In the genomic region with DNA sequence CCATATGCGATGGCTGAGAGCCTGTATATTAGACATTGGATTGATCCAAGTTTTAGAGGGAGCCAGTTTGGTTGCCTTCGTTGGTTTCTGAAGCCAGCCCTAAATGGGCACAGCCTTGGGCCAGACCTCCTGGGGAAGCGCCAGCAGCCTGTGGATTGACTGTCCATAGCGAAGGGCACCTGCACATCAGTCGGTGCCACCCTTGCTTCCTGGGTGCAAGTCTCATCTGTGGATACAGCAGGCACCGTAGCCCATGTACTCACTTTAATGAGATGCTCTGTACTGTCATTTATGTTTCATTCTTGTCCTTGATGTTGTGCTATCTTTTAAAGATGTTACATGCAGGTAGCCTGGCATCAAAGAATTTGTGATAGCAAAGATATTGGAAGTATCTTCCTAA, we compare ENCODE assay signal across 35 cellular contexts.
DNase-seq lines count a peak whose midpoint lies in the region; ATAC-seq, FAIRE-seq and TF ChIP-seq lines count a peak whose summit lies in the region.
"Had no signal": no experiment of that assay in that cellular context is flagged by ENCODE, and none has a peak within 500 bp of the region (broad histone marks: within the 10 kb centered on the region; RNA-seq: fewer than 3 reads in every experiment).

No MANE protein-coding gene starts in this region.

- H3K4me2 ChIP-seq in H1 (ENCODE audit: insufficient read depth in 1 of 2, low read depth in 2 of 2, low read length in 2 of 2): no peak overlapping the region
- no peak overlapping the region for H3K4me2 ChIP-seq in neuronal stem cell (ENCODE audit: insufficient read depth, low read length, poor library complexity, severe bottlenecking)
- H3K4me2 ChIP-seq: A549; BLaER1; BLaER1 treated with 17β-estradiol and CSF1 and Interleukin-3, amounts not matched to agents 10 nM and 100 nM had no signal

- H4K5ac ChIP-seq in H1 (ENCODE audit: insufficient read length, low read depth, low read length): no peak overlapping the region

- H4K8ac ChIP-seq in H1 (ENCODE audit: extremely low read depth, insufficient read depth, low read length): no peak overlapping the region
- H4K8ac ChIP-seq in neuronal stem cell (ENCODE audit: low read depth, low read length): peak overlapping the region; percentile 84

- WGBS in right cardiac atrium: 97% methylated on average over 6 of the region's 6 CpGs
- 96% methylated on average over 6 of the region's 6 CpGs; no CpG with 5 or more reads in 1 of the 2 experiments for WGBS in H1 (ENCODE audit: extremely low coverage in 1 of 2, insufficient coverage in 1 of 2, insufficient read length in 1 of 2, insufficient replicate concordance in 2 of 2, low coverage in 1 of 2, low lambda C conversion rate in 2 of 2, missing lambda C conversion rate in 1 of 2), 2 experiments
- WGBS in neuronal stem cell (ENCODE audit: extremely low coverage in 2 of 2, insufficient read length in 2 of 2, insufficient replicate concordance in 1 of 2), 2 donors: no CpG with 5 or more reads among the region's 6 CpGs

- H3K23ac ChIP-seq in H1 (ENCODE audit: insufficient read length): no peak overlapping the region
- H3K23ac ChIP-seq in neuronal stem cell (ENCODE audit: low read depth, low read length, poor library complexity): no peak overlapping the region

- H3K18ac ChIP-seq in H1 (ENCODE audit: extremely low read depth, low read length) (no peak overlapping the region), neuronal stem cell (ENCODE audit: low read length) (no peak overlapping the region)

- H3K4ac ChIP-seq in H1 (replicated peaks; ENCODE audit: insufficient read length, low read depth, low read length) (no peak overlapping the region), neuronal stem cell (ENCODE audit: low read length) (no peak overlapping the region)

- H3K36me3 ChIP-seq in H1 (ENCODE audit: control insufficient read depth in 2 of 4, insufficient read depth in 4 of 4, low read length in 3 of 4): no peaks in the 10 kb centered on the region; a peak in 1 of 8 replicates
- H3K36me3 ChIP-seq in neuronal stem cell (replicated peaks in 1 of 2; ENCODE audit: control insufficient read depth in 2 of 2, insufficient read depth in 2 of 2, low read length in 2 of 2): no peaks in the 10 kb centered on the region
- H3K36me3 ChIP-seq: BE2C; BLaER1; BLaER1 treated with 17β-estradiol and CSF1 and Interleukin-3, amounts not matched to agents 10 nM and 100 nM had no signal

- H3K27ac ChIP-seq in right cardiac atrium (ENCODE audit: low read length) (no peak overlapping the region), H1 (ENCODE audit: low read depth, low read length) (no peak overlapping the region), neuronal stem cell (replicated peaks; ENCODE audit: low read length) (no peak overlapping the region)
- H3K27ac ChIP-seq: 22Rv1; A549; BLaER1; BLaER1 treated with 17β-estradiol and CSF1 and Interleukin-3, amounts not matched to agents 10 nM and 100 nM; C4-2B had no signal

- TF ChIP-seq CTCF in H1 (IDR thresholded peaks at IDR 0.05; ENCODE audit: control extremely low read depth in 1 of 3, insufficient read depth in 1 of 3, low read depth in 1 of 3, low read length in 3 of 3): no peak

- FAIRE-seq in H1 (lab: Jason Lieb, UNC): no peak
- FAIRE-seq: A204.1, A549, D721Med had no signal

- no peaks in the 10 kb centered on the region for H4K20me1 ChIP-seq in H1 (replicated peaks in 1 of 2; ENCODE audit: control insufficient read depth in 1 of 2, insufficient read depth in 2 of 2, low read length in 2 of 2)
- H4K20me1 ChIP-seq: BLaER1; BLaER1 treated with 17β-estradiol and CSF1 and Interleukin-3, amounts not matched to agents 10 nM and 100 nM had no signal

- no peak for ATAC-seq in right cardiac atrium
- no peak for ATAC-seq in Right ventricle myocardium inferior
- ATAC-seq: A549; CD8-positive, alpha-beta T cell had no signal

- no peak overlapping the region for H3K9ac ChIP-seq in H1 (replicated peaks in 1 of 4; ENCODE audit: extremely low read depth in 1 of 4, low read depth in 3 of 4, low read length in 3 of 4)
- no peak overlapping the region for H3K9ac ChIP-seq in neuronal stem cell (ENCODE audit: low read depth, low read length, poor library complexity)
- H3K9ac ChIP-seq: BLaER1; BLaER1 treated with 17β-estradiol and CSF1 and Interleukin-3, amounts not matched to agents 10 nM and 100 nM had no signal

- no peak overlapping the region for H2BK5ac ChIP-seq in H1 (ENCODE audit: low read depth, low read length)
- no peak overlapping the region for H2BK5ac ChIP-seq in neuronal stem cell (ENCODE audit: low read length)

- H2BK120ac ChIP-seq in H1 (replicated peaks; ENCODE audit: low read depth, low read length): no peak overlapping the region
- H2BK120ac ChIP-seq in neuronal stem cell (ENCODE audit: low read depth, low read length): no peak overlapping the region

- peak overlapping the region; percentile 44; the same call in 1 of the 2 replicates for H2BK20ac ChIP-seq in H1 (ENCODE audit: low read length)

- TF ChIP-seq POLR2A in H1 (IDR thresholded peaks at IDR 0.05; ENCODE audit: control extremely low read depth in 1 of 2, low read depth in 2 of 2, low read length in 2 of 2): no peak

- TF ChIP-seq RAD21 in H1 (IDR thresholded peaks at IDR 0.05 in 1 of 2, conservative IDR thresholded peaks at IDR 0.05 in 1 of 2; ENCODE audit: low read depth in 2 of 2, low read length in 2 of 2): no peak

- peak in 2 of 3 donors; percentile 32 to 43 for DNase-seq in right cardiac atrium
- no peak for DNase-seq in Right ventricle myocardium inferior (ENCODE audit: missing footprints)
- DNase-seq in H1 (ENCODE audit: low read depth in 1 of 2, low spot score in 2 of 2): no peak
- no peak for DNase-seq in neuronal stem cell (ENCODE audit: low spot score)
- DNase-seq in posterior vena cava (ENCODE audit: low spot score): peak; percentile 60
- no peak for DNase-seq in stimulated activated naive CD4-positive, alpha-beta T cell (lab: John Stamatoyannopoulos, UW)
- no peak for DNase-seq in NCI-H1092 (lab: John Stamatoyannopoulos, UW)
- no peak for DNase-seq in SIG-M5 treated with dmso at 0.1 percent for 504 hours (lab: John Stamatoyannopoulos, UW; ENCODE audit: unreplicated experiment)
- DNase-seq: 8988T; ACHN; AML-193; BE2C; C1 segment of cervical spinal cord; Caco-2; Calu3; CD4-positive, alpha-beta memory T cell; CD4-positive, alpha-beta T cell; CD4-positive, CD25-positive, alpha-beta regulatory T cell; CD8-positive, alpha-beta memory T cell; CD8-positive, alpha-beta T cell; COR-L47; DMS 273 treated with DMSO at 0.1 percent for 48 hours; DMS153; DMS53; DMS79; DMS79 treated with DMSO at 0.1 percent for 48 hours; DND-41; EL had no signal

- H3K14ac ChIP-seq in H1 (ENCODE audit: insufficient read length): no peak overlapping the region
- H3K14ac ChIP-seq in neuronal stem cell (ENCODE audit: low read length): no peak overlapping the region

- H4K91ac ChIP-seq in H1 (replicated peaks; ENCODE audit: insufficient read length, low read length) (peak overlapping the region; percentile 80), neuronal stem cell (ENCODE audit: low read depth, low read length, poor library complexity) (no peak overlapping the region)

- H3K9me3 ChIP-seq in right cardiac atrium (ENCODE audit: control insufficient read depth, low read length): no peaks in the 10 kb centered on the region
- peaks cover 0 to 4% of the 10 kb centered on the region in 2 experiments; a peak in 2 of 4 replicates for H3K9me3 ChIP-seq in H1 (ENCODE audit: insufficient read depth in 2 of 2, low read depth in 1 of 2, low read length in 1 of 2)
- H3K9me3 ChIP-seq in neuronal stem cell (replicated peaks in 1 of 2; ENCODE audit: control insufficient read depth in 2 of 2, insufficient read depth in 1 of 2, low read depth in 1 of 2, low read length in 2 of 2): peaks cover 0 to 6% of the 10 kb centered on the region in 2 donors
- H3K9me3 ChIP-seq: A549; BE2C; BLaER1; BLaER1 treated with 17β-estradiol and CSF1 and Interleukin-3, amounts not matched to agents 10 nM and 100 nM; Caco-2 had no signal

- POLR2A ChIA-PET in H1 (lab: Charles Lee; ENCODE audit: partially characterized antibody): no interaction called here

- H3K56ac ChIP-seq in H1 (replicated peaks; ENCODE audit: insufficient read length, low read depth, low read length): no peak overlapping the region

- TF ChIP-seq EP300 in H1 (IDR thresholded peaks at IDR 0.05; ENCODE audit: borderline replicate concordance in 1 of 2, low read depth in 2 of 2, low read length in 2 of 2): no peak

- H3K79me1 ChIP-seq in H1 (ENCODE audit: low read depth, low read length) (no peaks in the 10 kb centered on the region), neuronal stem cell (ENCODE audit: low read depth, low read length) (peaks cover 2% of the 10 kb centered on the region)

- CTCF ChIA-PET in H1 (lab: Charles Lee; ENCODE audit: partially characterized antibody): no interaction called here

- H2BK15ac ChIP-seq in H1 (ENCODE audit: low read length) (no peak overlapping the region), neuronal stem cell (ENCODE audit: low read length) (no peak overlapping the region)

- H3K27me3 ChIP-seq in right cardiac atrium (ENCODE audit: control insufficient read depth, insufficient read depth) (no peaks in the 10 kb centered on the region), H1 (replicated peaks in 1 of 4; ENCODE audit: control insufficient read depth in 3 of 4, extremely low read depth in 1 of 4, insufficient read depth in 3 of 4, low read length in 3 of 4) (no peaks in the 10 kb centered on the region), neuronal stem cell (ENCODE audit: control insufficient read depth in 3 of 3, insufficient read depth in 3 of 3, low read depth in 1 of 3, low read length in 3 of 3) (no peaks in the 10 kb centered on the region)
- H3K27me3 ChIP-seq: BE2C; BLaER1; BLaER1 treated with 17β-estradiol and CSF1 and Interleukin-3, amounts not matched to agents 10 nM and 100 nM had no signal

- intact Hi-C loops in right cardiac atrium (cut with DNase I) (no loop called here), Right ventricle myocardium inferior (cut with DNase I) (no loop called here), posterior vena cava (cut with DNase I) (no loop called here)

- H2AFZ ChIP-seq in H1 (ENCODE audit: low read length) (no peak overlapping the region), neuronal stem cell (ENCODE audit: low read length) (no peak overlapping the region)

- H2BK12ac ChIP-seq in H1 (ENCODE audit: low read depth, low read length) (no peak overlapping the region), neuronal stem cell (ENCODE audit: low read length) (no peak overlapping the region)

- H3K4me3 ChIP-seq in right cardiac atrium (ENCODE audit: low read length) (no peak overlapping the region), H1 (ENCODE audit: extremely low read depth in 1 of 4, insufficient read depth in 2 of 4, low read depth in 3 of 4, low read length in 4 of 4) (no peak overlapping the region), neuronal stem cell (ENCODE audit: low read length in 2 of 2) (no peak overlapping the region)
- H3K4me3 ChIP-seq: A549; BLaER1; BLaER1 treated with 17β-estradiol and CSF1 and Interleukin-3, amounts not matched to agents 10 nM and 100 nM had no signal

- H3K79me2 ChIP-seq in H1 (ENCODE audit: control insufficient read depth in 1 of 2, insufficient read depth in 2 of 2, low read length in 2 of 2): no peaks in the 10 kb centered on the region

- H3K23me2 ChIP-seq in H1 (ENCODE audit: low read depth, low read length): no peaks in the 10 kb centered on the region

- H2AK5ac ChIP-seq in H1 (ENCODE audit: low read depth, low read length) (no peak overlapping the region; the same call in 1 of the 2 replicates), neuronal stem cell (ENCODE audit: low read depth, low read length) (no peak overlapping the region)

- H3K4me1 ChIP-seq in right cardiac atrium (ENCODE audit: control insufficient read depth, insufficient read depth, low read length): no peaks in the 10 kb centered on the region
- peaks cover 0 to 2% (median 0%) of the 10 kb centered on the region in 4 experiments; a peak in 1 of 7 replicates for H3K4me1 ChIP-seq in H1 (replicated peaks in 1 of 4; ENCODE audit: control insufficient read depth in 3 of 4, insufficient read depth in 4 of 4, low read length in 3 of 4)
- peaks cover 0 to 8% of the 10 kb centered on the region in 2 donors for H3K4me1 ChIP-seq in neuronal stem cell (ENCODE audit: control insufficient read depth in 2 of 2, insufficient read depth in 1 of 2, low read depth in 1 of 2, low read length in 2 of 2)
- H3K4me1 ChIP-seq: A549; BLaER1; BLaER1 treated with 17β-estradiol and CSF1 and Interleukin-3, amounts not matched to agents 10 nM and 100 nM; Caco-2 had no signal

Comparison
In these comparisons a context has a peak if more than half of its experiments do, and no peak if none do; other contexts are left out.
1. DNase-seq: peak in right cardiac atrium (2 of 3) and posterior vena cava (single experiment); none in Right ventricle myocardium inferior (single experiment), H1 (0 of 2), neuronal stem cell (single experiment), stimulated activated naive CD4-positive, alpha-beta T cell (0 of 6), NCI-H1092 (single experiment) and SIG-M5 treated with dmso at 0.1 percent for 504 hours (single experiment).